ENCODE assay signal across 8 cellular contexts in genomic region chr20:17505664-17506517, GRCh38. TPM values are rescaled to one million over a fixed set of nuclear protein-coding genes. Genes with fewer than 3 reads are reported as not detected.
DNase-seq lines count a peak whose midpoint lies in the region; ATAC-seq and TF ChIP-seq lines count a peak whose summit lies in the region.

No MANE protein-coding gene starts in this region.

- no peak for TF ChIP-seq CTCF in foreskin keratinocyte (conservative IDR thresholded peaks at IDR 0.05)

- DNase-seq in CD1c-positive myeloid dendritic cell (ENCODE audit: extremely low spot score) = peak; percentile 41
- peak; percentile 56 for DNase-seq in activated T-cell treated with anti-CD3 and anti-CD28 coated beads for 4 hours
- DNase-seq in foreskin keratinocyte = peak; percentile 91 to 92
- peak; percentile 17 to 48 for DNase-seq in stimulated activated CD4-positive, alpha-beta T cell treated with anti-CD3 and anti-CD28 coated beads, Interleukin-1b, Interleukin-23, amount 100 ng/mL, for 4 hours (ENCODE audit: low read depth in 2 of 2)
- no peak for DNase-seq in putamen (ENCODE audit: low spot score)
- DNase-seq in NCI-H226 = no peak

- peaks cover 8% of the 10 kb centered on the region for H3K4me1 ChIP-seq in foreskin keratinocyte

- H3K27me3 ChIP-seq in foreskin keratinocyte = no peaks in the 10 kb centered on the region

- H3K27ac ChIP-seq in foreskin keratinocyte = peak overlapping the region; percentile 87

- ATAC-seq in HG03196 (IDR thresholded peaks at IDR 0.05; ENCODE audit: unreplicated experiment) (peak; percentile 8), foreskin keratinocyte (peak; percentile 92), HG02642 (IDR thresholded peaks at IDR 0.05; ENCODE audit: poor library complexity, unreplicated experiment) (no peak)

RNA-seq across cellular contexts. Expression of gene BFSP1, which starts 25.3 kb away (rescaled TPM):
- 1.4 and 1.8 TPM in 2 replicates for total RNA-seq in foreskin keratinocyte
- 1.3 and 1.5 TPM in 2 replicates for polyA plus RNA-seq in foreskin keratinocyte

Comparison
In these comparisons a context has a peak if more than half of its experiments do, and no peak if none do; other contexts are left out.
1. DNase-seq: peak in CD1c-positive myeloid dendritic cell (single experiment), activated T-cell treated with anti-CD3 and anti-CD28 coated beads for 4 hours (single experiment), foreskin keratinocyte (2 of 2) and stimulated activated CD4-positive, alpha-beta T cell treated with anti-CD3 and anti-CD28 coated beads, Interleukin-1b, Interleukin-23, amount 100 ng/mL, for 4 hours (2 of 2); none in putamen (single experiment) and NCI-H226 (single experiment).